Comparison of ENCODE assay signal across 6 cellular contexts in the genomic region with DNA sequence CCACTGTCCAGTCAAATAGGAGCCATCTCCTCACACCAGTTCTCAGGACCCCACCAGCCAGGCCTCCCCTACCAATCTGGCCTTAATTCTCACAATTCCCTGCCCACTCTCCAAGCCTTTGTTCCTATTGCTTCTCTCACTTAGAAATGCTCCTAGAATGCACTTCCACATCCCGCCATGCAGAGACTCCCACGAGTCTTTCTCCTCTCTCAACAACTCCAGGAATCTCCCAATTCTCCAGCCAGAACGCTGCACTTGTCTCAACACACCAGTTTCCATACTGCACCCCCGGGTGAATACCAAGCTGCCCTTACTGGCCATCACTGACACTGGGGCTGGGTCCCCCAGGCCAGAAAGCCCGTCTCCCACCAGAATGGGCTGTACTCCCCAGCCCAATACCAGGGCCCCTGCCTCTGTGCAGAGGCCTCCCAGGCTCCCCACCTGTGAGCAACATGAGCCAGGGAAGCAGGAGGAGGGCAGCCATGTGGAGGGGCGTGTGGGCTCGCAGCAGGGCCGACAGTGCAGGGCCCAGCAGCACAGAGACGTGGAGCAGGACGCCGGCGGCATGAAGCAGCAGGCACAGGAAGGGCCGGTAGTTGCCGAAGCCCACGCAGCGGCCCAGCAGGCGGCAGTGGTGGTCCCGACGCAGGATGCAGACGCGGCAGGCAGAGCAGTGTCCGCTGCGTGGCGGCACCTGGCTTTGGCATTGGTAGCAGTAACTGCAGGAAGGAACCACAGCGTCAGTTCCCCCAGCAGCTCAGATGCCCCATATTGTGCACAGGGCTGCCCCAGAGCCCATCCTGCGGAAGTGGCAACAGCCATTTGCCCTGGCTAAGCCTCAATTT. TPM values are rescaled to one million over a fixed set of nuclear protein-coding genes. Genes with fewer than 3 reads are reported as not detected.
DNase-seq lines count a peak whose midpoint lies in the region; ATAC-seq and TF ChIP-seq lines count a peak whose summit lies in the region.

No MANE protein-coding gene starts in this region.

- peak overlapping the region; percentile 85 for H3K27ac Mint-ChIP-seq in activated T-helper 17 cell treated with anti-CD3 and anti-CD28 coated beads, Interleukin-2, amount 50 U/mL, for 72 hours

- no peaks in the 10 kb centered on the region for H3K9me3 ChIP-seq in upper lobe of right lung

- H3K4me1 ChIP-seq in upper lobe of right lung = peaks cover 28% of the 10 kb centered on the region

- peaks cover 31% of the 10 kb centered on the region for H3K4me1 Mint-ChIP-seq in activated T-helper 17 cell treated with anti-CD3 and anti-CD28 coated beads, Interleukin-2, amount 50 U/mL, for 72 hours

- peaks cover 17% of the 10 kb centered on the region for H3K27me3 ChIP-seq in kidney epithelial cell (ENCODE audit: control insufficient read depth, insufficient read depth, low read length)
- H3K27me3 ChIP-seq in upper lobe of right lung = no peaks in the 10 kb centered on the region

- WGBS in lower leg skin, 2 donors = 65 to 72% methylated on average over 16 to 25 of the region's 26 CpGs

- H3K9me3 Mint-ChIP-seq in activated T-helper 17 cell treated with anti-CD3 and anti-CD28 coated beads, Interleukin-2, amount 50 U/mL, for 72 hours = no peaks in the 10 kb centered on the region

- TF ChIP-seq POLR2A in lower leg skin (IDR thresholded peaks at IDR 0.05) = no peak

- H3K36me3 ChIP-seq in kidney epithelial cell (ENCODE audit: control insufficient read depth, insufficient read depth, low read length) (no peaks in the 10 kb centered on the region), upper lobe of right lung (peaks cover 27% of the 10 kb centered on the region)

- peak; percentile 36 for ATAC-seq in HG03097 (IDR thresholded peaks at IDR 0.05; ENCODE audit: low FRiP score, unreplicated experiment)
- ATAC-seq in activated T-helper 17 cell treated with anti-CD3 and anti-CD28 coated beads, Interleukin-2, amount 50 U/mL, for 72 hours (replicated peaks) = peak; percentile 6
- ATAC-seq in upper lobe of right lung = peak; percentile 7
- ATAC-seq in GM18867 (IDR thresholded peaks at IDR 0.05; ENCODE audit: unreplicated experiment) = no peak

- DNase-seq in kidney epithelial cell (ENCODE audit: low read depth) = no peak
- no peak for DNase-seq in upper lobe of right lung
- DNase-seq in lower leg skin (ENCODE audit: low spot score in 2 of 2) = no peak

- no peak overlapping the region for H3K4me3 ChIP-seq in kidney epithelial cell (ENCODE audit: low read depth, low read length)
- peak overlapping the region; percentile 8 for H3K4me3 ChIP-seq in upper lobe of right lung
- H3K4me3 ChIP-seq in lower leg skin (ENCODE audit: low read depth, poor library complexity, severe bottlenecking) = no peak overlapping the region

- H3K27ac ChIP-seq in upper lobe of right lung = peak overlapping the region; percentile 58

- H3K4me3 Mint-ChIP-seq in activated T-helper 17 cell treated with anti-CD3 and anti-CD28 coated beads, Interleukin-2, amount 50 U/mL, for 72 hours = peak overlapping the region; percentile 95

- H3K27me3 Mint-ChIP-seq in activated T-helper 17 cell treated with anti-CD3 and anti-CD28 coated beads, Interleukin-2, amount 50 U/mL, for 72 hours = no peaks in the 10 kb centered on the region

- H3K36me3 Mint-ChIP-seq in activated T-helper 17 cell treated with anti-CD3 and anti-CD28 coated beads, Interleukin-2, amount 50 U/mL, for 72 hours (ENCODE audit: low read depth) = peaks cover 38% of the 10 kb centered on the region

- TF ChIP-seq CTCF in kidney epithelial cell (IDR thresholded peaks at IDR 0.05; ENCODE audit: insufficient read depth, low read length, poor library complexity, severe bottlenecking) = peak; percentile 84
- peak; percentile 49 for TF ChIP-seq CTCF in upper lobe of right lung (IDR thresholded peaks at IDR 0.05)
- no peak for TF ChIP-seq CTCF in lower leg skin (IDR thresholded peaks at IDR 0.05)

- intact Hi-C loops in upper lobe of right lung (cut with DNase I) = no loop called here
- intact Hi-C loops in lower leg skin (cut with DNase I; ENCODE audit: low total_unique reads) = no loop called here

RNA-seq across cellular contexts. Expression of a gene that starts 2.4 kb away (rescaled TPM):
- total RNA-seq in activated T-helper 17 cell treated with anti-CD3 and anti-CD28 coated beads, Interleukin-2, amount 50 U/mL, for 72 hours = 10 to 100 TPM in 1 of 2 donors, 1 to 10 TPM in 1; 8.7 to 12.6 TPM
- total RNA-seq in kidney epithelial cell (22.0 and 22.4 TPM in 2 replicates), upper lobe of right lung (14.5 TPM), lower leg skin (10 to 100 TPM in 3 of 4 donors, 1 to 10 TPM in 1; 9.9 to 18.0 (median 14.7) TPM)

RNA-seq across cellular contexts. Expression of a gene that starts 3.2 kb away (rescaled TPM):
- total RNA-seq in activated T-helper 17 cell treated with anti-CD3 and anti-CD28 coated beads, Interleukin-2, amount 50 U/mL, for 72 hours = 1 to 10 TPM in 1 of 2 donors, under 1 TPM in 1; 0.58 to 3.0 TPM
- total RNA-seq in kidney epithelial cell (not detected in 2 replicates), upper lobe of right lung (not detected), lower leg skin (not detected)

RNA-seq across cellular contexts. Expression of a gene that starts 24.9 kb away (rescaled TPM):
- 10 to 100 TPM in 1 of 2 donors, 1 to 10 TPM in 1; 4.1 to 12.9 TPM for total RNA-seq in activated T-helper 17 cell treated with anti-CD3 and anti-CD28 coated beads, Interleukin-2, amount 50 U/mL, for 72 hours
- total RNA-seq in kidney epithelial cell (21.0 and 25.1 TPM in 2 replicates), upper lobe of right lung (37.0 TPM), lower leg skin (100 to 1,000 TPM in 2 of 4 donors, 10 to 100 TPM in 2; 96.4 to 120 (median 103) TPM)

RNA-seq across cellular contexts. Expression of a gene that starts 33.0 kb away (rescaled TPM):
- 10 to 100 TPM; 16.4 to 17.2 TPM for total RNA-seq in activated T-helper 17 cell treated with anti-CD3 and anti-CD28 coated beads, Interleukin-2, amount 50 U/mL, for 72 hours
- total RNA-seq in kidney epithelial cell (31.7 and 39.6 TPM in 2 replicates), upper lobe of right lung (33.5 TPM), lower leg skin (10 to 100 TPM; 27.4 to 51.6 (median 37.1) TPM)

RNA-seq across cellular contexts. Expression of a gene that starts 49.4 kb away (rescaled TPM):
- total RNA-seq in activated T-helper 17 cell treated with anti-CD3 and anti-CD28 coated beads, Interleukin-2, amount 50 U/mL, for 72 hours = under 1 TPM; 0.11 to 0.15 TPM
- total RNA-seq in kidney epithelial cell = 0.58 and 0.75 TPM in 2 replicates
- total RNA-seq in upper lobe of right lung = 0.26 TPM
- under 1 TPM; 0.11 to 0.42 (median 0.25) TPM for total RNA-seq in lower leg skin

Comparison
In these comparisons a context has a peak if more than half of its experiments do, and no peak if none do; other contexts are left out.
1. CTCF ChIP-seq: peak in kidney epithelial cell (single experiment) and upper lobe of right lung (single experiment); none in lower leg skin (0 of 3).